ENCODE assay signal across 1 cellular context in the genomic region with DNA sequence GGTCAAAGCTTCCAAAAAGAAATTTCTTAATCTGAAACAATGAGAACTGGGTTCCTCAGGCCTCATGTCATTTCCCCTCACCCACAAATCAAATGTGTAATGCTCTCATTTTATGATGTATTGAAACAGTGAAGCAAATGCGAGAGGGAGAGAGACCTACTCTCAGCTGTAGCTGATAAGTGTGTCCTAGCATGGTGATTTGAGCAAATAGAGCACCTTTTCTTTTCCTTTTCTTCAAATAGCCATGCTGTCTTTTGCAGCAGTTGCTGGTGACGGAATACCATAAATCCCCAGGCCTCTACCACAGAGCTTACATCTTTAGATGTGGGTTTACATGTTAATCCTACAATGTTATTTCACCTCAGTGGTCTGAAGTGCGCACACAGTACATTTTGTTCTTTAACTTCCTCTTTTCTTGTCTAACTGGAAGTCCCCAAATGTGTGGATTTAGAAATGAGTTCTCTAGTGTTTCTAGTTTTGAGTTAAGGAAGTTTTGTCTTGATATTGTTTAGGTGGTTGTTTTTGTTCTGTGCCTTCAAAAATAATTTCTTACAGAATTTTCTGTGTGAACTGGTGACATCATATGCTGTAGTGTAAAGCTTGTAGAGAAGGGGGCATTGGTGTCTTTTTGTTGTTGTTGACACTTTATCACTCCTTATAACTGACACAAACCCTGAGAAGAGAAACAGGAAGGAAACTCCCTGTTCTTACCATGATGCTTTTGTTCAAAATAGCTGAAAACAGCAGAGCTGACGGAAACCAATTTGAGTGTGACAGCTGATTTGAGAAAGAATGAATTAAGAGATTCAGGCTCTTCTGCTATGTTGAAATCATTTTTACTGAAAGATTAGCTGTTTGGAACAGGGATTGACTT.
TF ChIP-seq lines count a peak whose summit lies in the region.

No MANE protein-coding gene starts in this region.

TF ChIP-seq in K562, 482 proteins besides CTCF, POLR2A, EP300 and RAD21 (continued from another document):
- TF ChIP-seq, protein P1, sequence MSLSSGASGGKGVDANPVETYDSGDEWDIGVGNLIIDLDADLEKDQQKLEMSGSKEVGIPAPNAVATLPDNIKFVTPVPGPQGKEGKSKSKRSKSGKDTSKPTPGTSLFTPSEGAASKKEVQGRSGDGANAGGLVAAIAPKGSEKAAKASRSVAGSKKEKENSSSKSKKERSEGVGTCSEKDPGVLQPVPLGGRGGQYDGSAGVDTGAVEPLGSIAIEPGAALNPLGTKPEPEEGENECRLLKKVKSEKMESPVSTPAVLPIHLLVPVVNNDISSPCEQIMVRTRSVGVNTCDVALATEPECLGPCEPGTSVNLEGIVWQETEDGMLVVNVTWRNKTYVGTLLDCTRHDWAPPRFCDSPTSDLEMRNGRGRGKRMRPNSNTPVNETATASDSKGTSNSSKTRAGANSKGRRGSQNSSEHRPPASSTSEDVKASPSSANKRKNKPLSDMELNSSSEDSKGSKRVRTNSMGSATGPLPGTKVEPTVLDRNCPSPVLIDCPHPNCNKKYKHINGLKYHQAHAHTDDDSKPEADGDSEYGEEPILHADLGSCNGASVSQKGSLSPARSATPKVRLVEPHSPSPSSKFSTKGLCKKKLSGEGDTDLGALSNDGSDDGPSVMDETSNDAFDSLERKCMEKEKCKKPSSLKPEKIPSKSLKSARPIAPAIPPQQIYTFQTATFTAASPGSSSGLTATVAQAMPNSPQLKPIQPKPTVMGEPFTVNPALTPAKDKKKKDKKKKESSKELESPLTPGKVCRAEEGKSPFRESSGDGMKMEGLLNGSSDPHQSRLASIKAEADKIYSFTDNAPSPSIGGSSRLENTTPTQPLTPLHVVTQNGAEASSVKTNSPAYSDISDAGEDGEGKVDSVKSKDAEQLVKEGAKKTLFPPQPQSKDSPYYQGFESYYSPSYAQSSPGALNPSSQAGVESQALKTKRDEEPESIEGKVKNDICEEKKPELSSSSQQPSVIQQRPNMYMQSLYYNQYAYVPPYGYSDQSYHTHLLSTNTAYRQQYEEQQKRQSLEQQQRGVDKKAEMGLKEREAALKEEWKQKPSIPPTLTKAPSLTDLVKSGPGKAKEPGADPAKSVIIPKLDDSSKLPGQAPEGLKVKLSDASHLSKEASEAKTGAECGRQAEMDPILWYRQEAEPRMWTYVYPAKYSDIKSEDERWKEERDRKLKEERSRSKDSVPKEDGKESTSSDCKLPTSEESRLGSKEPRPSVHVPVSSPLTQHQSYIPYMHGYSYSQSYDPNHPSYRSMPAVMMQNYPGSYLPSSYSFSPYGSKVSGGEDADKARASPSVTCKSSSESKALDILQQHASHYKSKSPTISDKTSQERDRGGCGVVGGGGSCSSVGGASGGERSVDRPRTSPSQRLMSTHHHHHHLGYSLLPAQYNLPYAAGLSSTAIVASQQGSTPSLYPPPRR (CRISPR knock-in tag; IDR thresholded peaks at IDR 0.05; ENCODE audit: borderline replicate concordance), result no peak
- TF ChIP-seq SP2 (IDR thresholded peaks at IDR 0.05; ENCODE audit: extremely low read depth, low read depth, low read length, poor library complexity, severe bottlenecking), result no peak
- no peak for TF ChIP-seq C11orf30 (IDR thresholded peaks at IDR 0.05; ENCODE audit: low read depth)
- TF ChIP-seq ZMIZ1 (IDR thresholded peaks at IDR 0.05; ENCODE audit: low read depth in 2 of 2, low read length in 2 of 2), result no peak
- TF ChIP-seq SAP30 (IDR thresholded peaks at IDR 0.05; ENCODE audit: borderline replicate concordance, insufficient read depth, low read depth, low read length, poor library complexity, severe bottlenecking), result no peak
- TF ChIP-seq EZH2 (IDR thresholded peaks at IDR 0.05; ENCODE audit: borderline replicate concordance, low read depth, low read length), result no peak
- no peak for TF ChIP-seq MGA (IDR thresholded peaks at IDR 0.05)
- peak; percentile 33; the same call in 1 of the 2 replicates for TF ChIP-seq MTA3 (IDR thresholded peaks at IDR 0.05; ENCODE audit: borderline replicate concordance)
- TF ChIP-seq RBBP5 (IDR thresholded peaks at IDR 0.05; ENCODE audit: borderline replicate concordance, insufficient read depth, low read length, poor library complexity, severe bottlenecking), result peak; percentile 53
- no peak for TF ChIP-seq HSF4 (CRISPR knock-in tag; IDR thresholded peaks at IDR 0.05; ENCODE audit: borderline replicate concordance)
- no peak for TF ChIP-seq TAL1 (IDR thresholded peaks at IDR 0.05)
- no peak for TF ChIP-seq ARNT (IDR thresholded peaks at IDR 0.05)
- TF ChIP-seq, protein P2, sequence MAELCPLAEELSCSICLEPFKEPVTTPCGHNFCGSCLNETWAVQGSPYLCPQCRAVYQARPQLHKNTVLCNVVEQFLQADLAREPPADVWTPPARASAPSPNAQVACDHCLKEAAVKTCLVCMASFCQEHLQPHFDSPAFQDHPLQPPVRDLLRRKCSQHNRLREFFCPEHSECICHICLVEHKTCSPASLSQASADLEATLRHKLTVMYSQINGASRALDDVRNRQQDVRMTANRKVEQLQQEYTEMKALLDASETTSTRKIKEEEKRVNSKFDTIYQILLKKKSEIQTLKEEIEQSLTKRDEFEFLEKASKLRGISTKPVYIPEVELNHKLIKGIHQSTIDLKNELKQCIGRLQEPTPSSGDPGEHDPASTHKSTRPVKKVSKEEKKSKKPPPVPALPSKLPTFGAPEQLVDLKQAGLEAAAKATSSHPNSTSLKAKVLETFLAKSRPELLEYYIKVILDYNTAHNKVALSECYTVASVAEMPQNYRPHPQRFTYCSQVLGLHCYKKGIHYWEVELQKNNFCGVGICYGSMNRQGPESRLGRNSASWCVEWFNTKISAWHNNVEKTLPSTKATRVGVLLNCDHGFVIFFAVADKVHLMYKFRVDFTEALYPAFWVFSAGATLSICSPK (IDR thresholded peaks at IDR 0.05; ENCODE audit: borderline replicate concordance), result no peak
- TF ChIP-seq LARP7 (IDR thresholded peaks at IDR 0.05), result no peak
- TF ChIP-seq TAF1 (IDR thresholded peaks at IDR 0.05; ENCODE audit: control insufficient read depth, extremely low read depth, insufficient read depth, low read length, severe bottlenecking), result no peak
- TF ChIP-seq ZNF586 (CRISPR knock-in tag; conservative IDR thresholded peaks at IDR 0.05), result no peak
- peak; percentile 56; the same call in 1 of the 2 replicates for TF ChIP-seq TEAD4 (IDR thresholded peaks at IDR 0.05; ENCODE audit: low read length)
- TF ChIP-seq TEAD4 (CRISPR knock-in tag; IDR thresholded peaks at IDR 0.05; ENCODE audit: borderline replicate concordance), result no peak
- TF ChIP-seq, protein P3, sequence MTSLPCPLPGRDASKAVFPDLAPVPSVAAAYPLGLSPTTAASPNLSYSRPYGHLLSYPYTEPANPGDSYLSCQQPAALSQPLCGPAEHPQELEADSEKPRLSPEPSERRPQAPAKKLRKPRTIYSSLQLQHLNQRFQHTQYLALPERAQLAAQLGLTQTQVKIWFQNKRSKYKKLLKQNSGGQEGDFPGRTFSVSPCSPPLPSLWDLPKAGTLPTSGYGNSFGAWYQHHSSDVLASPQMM (CRISPR knock-in tag; IDR thresholded peaks at IDR 0.05), result no peak
